ENCODE assay signal across 1 cellular context in the genomic region with DNA sequence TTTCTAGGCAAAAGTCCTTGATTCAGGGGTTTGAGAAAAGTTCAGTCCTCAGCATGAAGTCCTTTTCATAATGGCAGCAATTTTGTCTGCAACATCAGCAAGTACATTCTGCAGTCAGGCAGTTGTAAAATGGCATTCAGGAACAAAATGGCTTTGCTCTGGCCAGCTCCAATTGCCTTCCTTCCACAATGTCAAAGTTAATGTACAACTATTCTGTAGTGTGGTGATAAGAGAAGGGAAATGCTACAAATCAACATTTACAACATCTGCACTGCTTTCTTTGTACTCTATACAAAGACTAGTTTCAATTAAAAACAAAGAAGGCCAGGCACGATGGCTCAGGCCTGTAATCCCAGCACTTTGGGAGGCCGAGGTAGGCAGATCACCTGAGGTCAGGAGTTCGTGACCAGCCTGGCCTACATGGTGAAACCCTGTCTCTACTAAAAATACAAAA.
TF ChIP-seq lines count a peak whose summit lies in the region.

No MANE protein-coding gene starts in this region.

TF ChIP-seq in HepG2, 621 proteins besides CTCF, POLR2A, EP300 and RAD21 (continued from another document and continues in another):
- TF ChIP-seq, protein P1, sequence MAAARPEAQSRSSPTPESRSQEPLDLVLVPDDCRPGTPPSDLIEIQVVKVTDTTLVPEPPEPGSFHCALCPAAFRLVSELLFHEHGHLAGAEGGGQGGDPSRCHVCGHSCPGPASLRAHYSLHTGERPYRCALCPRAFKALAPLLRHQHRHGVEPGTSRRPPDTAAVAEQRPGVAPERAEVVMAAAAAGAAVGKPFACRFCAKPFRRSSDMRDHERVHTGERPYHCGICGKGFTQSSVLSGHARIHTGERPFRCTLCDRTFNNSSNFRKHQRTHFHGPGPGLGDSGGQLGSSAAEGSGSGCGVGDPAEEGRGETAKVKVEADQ (CRISPR knock-in tag; IDR thresholded peaks at IDR 0.05; ENCODE audit: borderline replicate concordance): no peak
- TF ChIP-seq RAD51 (IDR thresholded peaks at IDR 0.05; ENCODE audit: borderline replicate concordance) (no peak), RCOR2 (CRISPR knock-in tag; IDR thresholded peaks at IDR 0.05) (peak; percentile 71), TAF1 (CRISPR knock-in tag; IDR thresholded peaks at IDR 0.05) (peak; percentile 49; the same call in 1 of the 2 replicates), CEBPG (CRISPR knock-in tag; IDR thresholded peaks at IDR 0.05) (no peak), ZNF879 (CRISPR knock-in tag; IDR thresholded peaks at IDR 0.05) (no peak), ZNF354B (CRISPR knock-in tag; IDR thresholded peaks at IDR 0.05) (no peak), SOX6 (IDR thresholded peaks at IDR 0.05) (no peak), SOX6 (CRISPR knock-in tag; IDR thresholded peaks at IDR 0.05) (peak; percentile 93), ZNF230 (CRISPR knock-in tag; IDR thresholded peaks at IDR 0.05) (no peak), SAFB2 (CRISPR knock-in tag; IDR thresholded peaks at IDR 0.05; ENCODE audit: borderline replicate concordance, low read depth) (no peak), HNRNPK (IDR thresholded peaks at IDR 0.05; ENCODE audit: low read depth, low read length, poor library complexity, severe bottlenecking) (no peak), ZBTB1 (CRISPR knock-in tag; IDR thresholded peaks at IDR 0.05; ENCODE audit: borderline replicate concordance) (no peak), AGO2 (optimal IDR thresholded peaks at IDR 0.05; ENCODE audit: low read depth, low read length) (no peak), ASH2L (IDR thresholded peaks at IDR 0.05; ENCODE audit: insufficient read length, low read depth, low read length) (peak; percentile 17), CREM (IDR thresholded peaks at IDR 0.05) (peak; percentile 26; the same call in 1 of the 2 replicates), CREM (CRISPR knock-in tag; IDR thresholded peaks at IDR 0.05) (no peak), ZKSCAN8 (CRISPR knock-in tag; IDR thresholded peaks at IDR 0.05; ENCODE audit: borderline replicate concordance) (no peak), PHF5A (CRISPR knock-in tag; IDR thresholded peaks at IDR 0.05; ENCODE audit: low read depth, unreplicated experiment) (no peak), FOXP4 (CRISPR knock-in tag; IDR thresholded peaks at IDR 0.05) (peak; percentile 79), ZNF335 (CRISPR knock-in tag; IDR thresholded peaks at IDR 0.05) (no peak), EHMT2 (IDR thresholded peaks at IDR 0.05; ENCODE audit: borderline replicate concordance, low read depth, low read length) (no peak), IRF9 (CRISPR knock-in tag; IDR thresholded peaks at IDR 0.05; ENCODE audit: borderline replicate concordance) (no peak), ZNF747 (CRISPR knock-in tag; IDR thresholded peaks at IDR 0.05; ENCODE audit: borderline replicate concordance) (no peak), ZNF263 (CRISPR knock-in tag; IDR thresholded peaks at IDR 0.05) (no peak), RXRB (CRISPR knock-in tag; IDR thresholded peaks at IDR 0.05; ENCODE audit: borderline replicate concordance) (peak; percentile 80), MAFK (conservative IDR thresholded peaks at IDR 0.05 in 1 of 2, IDR thresholded peaks at IDR 0.05 in 1 of 2; ENCODE audit: low read length in 2 of 2) (no peak), ZBTB26 (CRISPR knock-in tag; IDR thresholded peaks at IDR 0.05; ENCODE audit: borderline replicate concordance) (no peak), SRY (CRISPR knock-in tag; IDR thresholded peaks at IDR 0.05) (no peak), ZNF550 (CRISPR knock-in tag; IDR thresholded peaks at IDR 0.05; ENCODE audit: borderline replicate concordance) (no peak), FOXA3 (CRISPR knock-in tag; IDR thresholded peaks at IDR 0.05) (peak; percentile 71; the same call in 1 of the 2 replicates), ZNF672 (CRISPR knock-in tag; IDR thresholded peaks at IDR 0.05) (no peak), AHDC1 (CRISPR knock-in tag; IDR thresholded peaks at IDR 0.05; ENCODE audit: borderline replicate concordance) (no peak)
- TF ChIP-seq, protein P2, sequence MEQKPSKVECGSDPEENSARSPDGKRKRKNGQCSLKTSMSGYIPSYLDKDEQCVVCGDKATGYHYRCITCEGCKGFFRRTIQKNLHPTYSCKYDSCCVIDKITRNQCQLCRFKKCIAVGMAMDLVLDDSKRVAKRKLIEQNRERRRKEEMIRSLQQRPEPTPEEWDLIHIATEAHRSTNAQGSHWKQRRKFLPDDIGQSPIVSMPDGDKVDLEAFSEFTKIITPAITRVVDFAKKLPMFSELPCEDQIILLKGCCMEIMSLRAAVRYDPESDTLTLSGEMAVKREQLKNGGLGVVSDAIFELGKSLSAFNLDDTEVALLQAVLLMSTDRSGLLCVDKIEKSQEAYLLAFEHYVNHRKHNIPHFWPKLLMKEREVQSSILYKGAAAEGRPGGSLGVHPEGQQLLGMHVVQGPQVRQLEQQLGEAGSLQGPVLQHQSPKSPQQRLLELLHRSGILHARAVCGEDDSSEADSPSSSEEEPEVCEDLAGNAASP (CRISPR knock-in tag; IDR thresholded peaks at IDR 0.05; ENCODE audit: borderline replicate concordance): peak; percentile 76; the same call in 1 of the 2 replicates
- TF ChIP-seq, protein P3, sequence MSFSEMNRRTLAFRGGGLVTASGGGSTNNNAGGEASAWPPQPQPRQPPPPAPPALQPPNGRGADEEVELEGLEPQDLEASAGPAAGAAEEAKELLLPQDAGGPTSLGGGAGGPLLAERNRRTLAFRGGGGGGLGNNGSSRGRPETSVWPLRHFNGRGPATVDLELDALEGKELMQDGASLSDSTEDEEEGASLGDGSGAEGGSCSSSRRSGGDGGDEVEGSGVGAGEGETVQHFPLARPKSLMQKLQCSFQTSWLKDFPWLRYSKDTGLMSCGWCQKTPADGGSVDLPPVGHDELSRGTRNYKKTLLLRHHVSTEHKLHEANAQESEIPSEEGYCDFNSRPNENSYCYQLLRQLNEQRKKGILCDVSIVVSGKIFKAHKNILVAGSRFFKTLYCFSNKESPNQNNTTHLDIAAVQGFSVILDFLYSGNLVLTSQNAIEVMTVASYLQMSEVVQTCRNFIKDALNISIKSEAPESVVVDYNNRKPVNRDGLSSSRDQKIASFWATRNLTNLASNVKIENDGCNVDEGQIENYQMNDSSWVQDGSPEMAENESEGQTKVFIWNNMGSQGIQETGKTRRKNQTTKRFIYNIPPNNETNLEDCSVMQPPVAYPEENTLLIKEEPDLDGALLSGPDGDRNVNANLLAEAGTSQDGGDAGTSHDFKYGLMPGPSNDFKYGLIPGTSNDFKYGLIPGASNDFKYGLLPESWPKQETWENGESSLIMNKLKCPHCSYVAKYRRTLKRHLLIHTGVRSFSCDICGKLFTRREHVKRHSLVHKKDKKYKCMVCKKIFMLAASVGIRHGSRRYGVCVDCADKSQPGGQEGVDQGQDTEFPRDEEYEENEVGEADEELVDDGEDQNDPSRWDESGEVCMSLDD (CRISPR knock-in tag; IDR thresholded peaks at IDR 0.05; ENCODE audit: borderline replicate concordance): no peak
- TF ChIP-seq, protein P4, sequence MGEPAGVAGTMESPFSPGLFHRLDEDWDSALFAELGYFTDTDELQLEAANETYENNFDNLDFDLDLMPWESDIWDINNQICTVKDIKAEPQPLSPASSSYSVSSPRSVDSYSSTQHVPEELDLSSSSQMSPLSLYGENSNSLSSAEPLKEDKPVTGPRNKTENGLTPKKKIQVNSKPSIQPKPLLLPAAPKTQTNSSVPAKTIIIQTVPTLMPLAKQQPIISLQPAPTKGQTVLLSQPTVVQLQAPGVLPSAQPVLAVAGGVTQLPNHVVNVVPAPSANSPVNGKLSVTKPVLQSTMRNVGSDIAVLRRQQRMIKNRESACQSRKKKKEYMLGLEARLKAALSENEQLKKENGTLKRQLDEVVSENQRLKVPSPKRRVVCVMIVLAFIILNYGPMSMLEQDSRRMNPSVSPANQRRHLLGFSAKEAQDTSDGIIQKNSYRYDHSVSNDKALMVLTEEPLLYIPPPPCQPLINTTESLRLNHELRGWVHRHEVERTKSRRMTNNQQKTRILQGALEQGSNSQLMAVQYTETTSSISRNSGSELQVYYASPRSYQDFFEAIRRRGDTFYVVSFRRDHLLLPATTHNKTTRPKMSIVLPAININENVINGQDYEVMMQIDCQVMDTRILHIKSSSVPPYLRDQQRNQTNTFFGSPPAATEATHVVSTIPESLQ (CRISPR knock-in tag; conservative IDR thresholded peaks at IDR 0.05): no peak
- TF ChIP-seq, protein P5, sequence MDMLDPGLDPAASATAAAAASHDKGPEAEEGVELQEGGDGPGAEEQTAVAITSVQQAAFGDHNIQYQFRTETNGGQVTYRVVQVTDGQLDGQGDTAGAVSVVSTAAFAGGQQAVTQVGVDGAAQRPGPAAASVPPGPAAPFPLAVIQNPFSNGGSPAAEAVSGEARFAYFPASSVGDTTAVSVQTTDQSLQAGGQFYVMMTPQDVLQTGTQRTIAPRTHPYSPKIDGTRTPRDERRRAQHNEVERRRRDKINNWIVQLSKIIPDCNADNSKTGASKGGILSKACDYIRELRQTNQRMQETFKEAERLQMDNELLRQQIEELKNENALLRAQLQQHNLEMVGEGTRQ (IDR thresholded peaks at IDR 0.05; ENCODE audit: low read depth, low read length): no peak
- TF ChIP-seq, protein P5 (CRISPR knock-in tag; IDR thresholded peaks at IDR 0.05; ENCODE audit: borderline replicate concordance): no peak
